Comparison of ENCODE assay signal across 8 cellular contexts in the genomic region with DNA sequence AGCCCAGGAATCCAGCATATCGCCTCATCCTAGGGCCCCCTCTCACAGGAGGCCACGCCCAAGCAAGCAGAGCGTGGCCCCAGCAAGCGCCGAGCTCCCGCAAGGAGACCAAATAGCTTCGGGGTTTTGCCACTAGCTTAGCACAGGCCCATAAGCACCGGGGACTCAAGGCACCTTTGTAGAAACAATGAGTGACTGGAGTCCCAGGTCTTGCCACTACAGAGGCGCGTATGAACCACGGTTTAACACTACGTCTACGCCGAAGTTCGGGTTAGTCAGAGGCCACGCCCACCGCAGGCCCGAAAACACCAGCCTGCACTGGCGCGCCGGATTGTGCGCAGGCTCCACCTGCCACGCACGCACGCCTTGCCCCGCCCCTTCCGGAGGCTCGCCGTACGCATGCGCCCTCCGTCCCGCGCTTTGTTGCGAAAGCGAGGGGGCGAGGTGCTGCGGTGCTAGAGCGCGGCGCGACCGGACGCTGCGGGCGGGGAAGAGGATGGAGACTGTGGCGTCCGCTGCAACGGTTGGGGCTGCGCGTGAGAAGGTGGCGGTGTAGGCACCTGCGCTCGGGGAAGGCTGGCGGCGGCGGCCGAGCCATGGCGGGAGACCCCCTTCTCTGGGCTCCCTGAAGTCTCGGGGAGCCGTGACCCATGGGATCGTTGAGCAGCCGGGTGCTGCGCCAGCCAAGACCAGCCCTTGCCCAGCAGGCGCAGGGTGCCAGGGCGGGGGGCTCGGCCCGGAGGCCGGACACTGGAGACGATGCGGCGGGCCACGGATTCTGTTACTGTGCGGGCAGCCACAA. TPM values are rescaled to one million over a fixed set of nuclear protein-coding genes. Genes with fewer than 3 reads are reported as not detected.
DNase-seq lines count a peak whose midpoint lies in the region; ATAC-seq and TF ChIP-seq lines count a peak whose summit lies in the region.

A gene with protein sequence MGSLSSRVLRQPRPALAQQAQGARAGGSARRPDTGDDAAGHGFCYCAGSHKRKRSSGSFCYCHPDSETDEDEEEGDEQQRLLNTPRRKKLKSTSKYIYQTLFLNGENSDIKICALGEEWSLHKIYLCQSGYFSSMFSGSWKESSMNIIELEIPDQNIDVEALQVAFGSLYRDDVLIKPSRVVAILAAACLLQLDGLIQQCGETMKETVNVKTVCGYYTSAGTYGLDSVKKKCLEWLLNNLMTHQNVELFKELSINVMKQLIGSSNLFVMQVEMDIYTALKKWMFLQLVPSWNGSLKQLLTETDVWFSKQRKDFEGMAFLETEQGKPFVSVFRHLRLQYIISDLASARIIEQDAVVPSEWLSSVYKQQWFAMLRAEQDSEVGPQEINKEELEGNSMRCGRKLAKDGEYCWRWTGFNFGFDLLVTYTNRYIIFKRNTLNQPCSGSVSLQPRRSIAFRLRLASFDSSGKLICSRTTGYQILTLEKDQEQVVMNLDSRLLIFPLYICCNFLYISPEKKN (plus strand): TSS at position 418 of the 802 bp plus-strand sequence. CDS start 233 bp downstream, at position 651.

- peak; percentile 59 to 96 (median 93) for DNase-seq in C1 segment of cervical spinal cord (lab: John Stamatoyannopoulos, UW)
- peak; percentile 94 for DNase-seq in NCI-H526 treated with DMSO at 0.1 percent for 48 hours (lab: John Stamatoyannopoulos, UW)
- DNase-seq in activated CD4-positive, alpha-beta T cell treated with anti-CD3 and anti-CD28 coated beads, Interleukin-2, amount 10 ng/mL, durations not matched to agents 24 days and 14 days, result peak; percentile 100
- peak; percentile 98 for DNase-seq in coronary artery (ENCODE audit: low spot score)
- DNase-seq in left kidney (ENCODE audit: low read depth, low spot score), result peak; percentile 99
- DNase-seq in stimulated activated CD4-positive, alpha-beta T cell treated with anti-CD3 and anti-CD28 coated beads, Interleukin-1b, Interleukin-23, amount 100 ng/mL, for 48 hours, result peak; percentile 98

- TF ChIP-seq CTCF in coronary artery (IDR thresholded peaks at IDR 0.05), result no peak

- peak within 1 kb of the TSS; percentile 95 for H3K4me3 Mint-ChIP-seq in activated CD4-positive, alpha-beta T cell treated with anti-CD3 and anti-CD28 coated beads, Interleukin-2, amount 10 ng/mL, durations not matched to agents 24 days and 14 days

- H3K9me3 Mint-ChIP-seq in activated CD4-positive, alpha-beta T cell treated with anti-CD3 and anti-CD28 coated beads, Interleukin-2, amount 10 ng/mL, durations not matched to agents 24 days and 14 days, result no peaks in the 10 kb centered on the region

- H3K4me1 Mint-ChIP-seq in activated CD4-positive, alpha-beta T cell treated with anti-CD3 and anti-CD28 coated beads, Interleukin-2, amount 10 ng/mL, durations not matched to agents 24 days and 14 days, result peaks cover 43% of the 10 kb centered on the region

- peaks cover 22% of the 10 kb centered on the region for H3K36me3 Mint-ChIP-seq in activated CD4-positive, alpha-beta T cell treated with anti-CD3 and anti-CD28 coated beads, Interleukin-2, amount 10 ng/mL, durations not matched to agents 24 days and 14 days (ENCODE audit: low read depth)

- ATAC-seq in GM19351 (IDR thresholded peaks at IDR 0.05; ENCODE audit: unreplicated experiment), result peak; percentile 89
- peak; percentile 88 for ATAC-seq in HG03520 (IDR thresholded peaks at IDR 0.05; ENCODE audit: unreplicated experiment)

- H3K27ac ChIP-seq in coronary artery, result peak within 1 kb of the TSS; percentile 96

- intact Hi-C loops in activated CD4-positive, alpha-beta T cell treated with anti-CD3 and anti-CD28 coated beads, Interleukin-2, amount 10 ng/mL, durations not matched to agents 24 days and 14 days (cut with micrococcal nuclease), result loop anchor here (1.0 to 5.0 kb wide), 8 partner anchors 59 to 442 kb away; a partner anchor contains a TSS

- peak within 1 kb of the TSS; percentile 97 for H3K27ac Mint-ChIP-seq in activated CD4-positive, alpha-beta T cell treated with anti-CD3 and anti-CD28 coated beads, Interleukin-2, amount 10 ng/mL, durations not matched to agents 24 days and 14 days

- peak within 1 kb of the TSS; percentile 84 for H3K4me3 ChIP-seq in coronary artery

- H3K27me3 Mint-ChIP-seq in activated CD4-positive, alpha-beta T cell treated with anti-CD3 and anti-CD28 coated beads, Interleukin-2, amount 10 ng/mL, durations not matched to agents 24 days and 14 days, result no peaks in the 10 kb centered on the region

RNA-seq across cellular contexts. Expression of the gene that starts here (rescaled TPM):
- 25.9 and 28.0 TPM in 2 replicates for total RNA-seq in activated CD4-positive, alpha-beta T cell treated with anti-CD3 and anti-CD28 coated beads, Interleukin-2, amount 10 ng/mL, durations not matched to agents 24 days and 14 days

Comparison
In these comparisons a context has a peak if more than half of its experiments do, and no peak if none do; other contexts are left out.
1. Peak in every context shown above with its lines: DNase-seq, ATAC-seq, H3K4me3 ChIP-seq and H3K27ac ChIP-seq.